8 cellular contexts compared by ENCODE assay signal in the genomic region with DNA sequence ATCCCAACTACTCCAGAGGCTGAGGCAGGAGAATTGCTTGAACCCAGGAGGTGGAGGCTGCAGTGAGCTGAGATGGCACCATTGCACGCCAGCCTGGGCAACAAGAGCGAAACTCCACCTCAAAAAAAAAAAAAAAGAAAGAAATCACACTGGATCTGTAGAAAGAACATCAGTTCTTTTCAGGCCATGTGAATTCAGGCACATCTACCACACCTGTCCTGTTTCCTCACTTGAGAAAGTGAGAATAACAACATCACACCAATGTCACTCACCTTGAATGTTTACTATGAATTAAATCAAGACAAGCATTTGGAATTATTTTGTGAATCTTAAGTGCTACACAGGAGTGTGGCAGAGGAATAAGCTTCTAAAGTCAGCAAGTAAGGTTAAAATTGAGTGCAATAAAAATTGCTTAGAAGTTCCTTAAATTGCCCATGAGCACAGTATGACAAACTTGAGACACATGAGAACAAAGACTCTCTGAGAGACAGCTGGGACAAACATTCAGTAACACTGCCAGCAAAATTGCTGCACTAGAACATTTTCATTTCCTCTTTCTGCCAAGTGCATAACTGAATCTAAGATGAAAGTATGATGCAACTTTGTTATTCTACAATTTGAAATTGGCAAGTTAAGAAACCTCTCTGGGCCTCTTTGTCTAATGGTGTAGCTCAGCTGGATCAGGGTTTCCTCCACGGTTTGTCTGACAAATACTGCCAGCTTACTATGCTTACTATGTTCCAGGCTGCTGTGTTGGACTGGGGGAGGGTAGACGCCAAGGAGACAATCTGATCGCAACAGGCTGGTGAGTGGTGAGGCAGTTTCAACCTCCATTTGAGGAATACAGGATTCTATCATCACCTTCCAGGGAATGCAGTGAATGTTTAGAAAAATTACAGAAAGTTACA. TPM values are rescaled to one million over a fixed set of nuclear protein-coding genes. Genes with fewer than 3 reads are reported as not detected.
DNase-seq lines count a peak whose midpoint lies in the region; ATAC-seq, FAIRE-seq and TF ChIP-seq lines count a peak whose summit lies in the region.

No MANE protein-coding gene starts in this region.

- ATAC-seq in CD8-positive, alpha-beta T cell: peak; percentile 38
- peak; percentile 39 for ATAC-seq in GM19328 (IDR thresholded peaks at IDR 0.05; ENCODE audit: unreplicated experiment)
- peak; percentile 68 for ATAC-seq in HG03378 (IDR thresholded peaks at IDR 0.05; ENCODE audit: unreplicated experiment)

- peak overlapping the region; percentile 84 for H3K27ac ChIP-seq in CD8-positive, alpha-beta T cell (ENCODE audit: low read depth, low read length)
- peak overlapping the region; percentile 96 for H3K27ac ChIP-seq in RWPE1
- H3K27ac ChIP-seq in astrocyte (ENCODE audit: low read depth, low read length): no peak overlapping the region

- intact Hi-C loops in CD8-positive, alpha-beta T cell (cut with DNase I, micrococcal nuclease): loop anchor here (2.0 to 10.0 kb wide), 9 partner anchors 26 to 1055 kb away; a partner anchor contains a TSS

- no peak overlapping the region for H2AFZ ChIP-seq in astrocyte (ENCODE audit: low read depth, low read length)

- H3K27me3 ChIP-seq in CD8-positive, alpha-beta T cell (ENCODE audit: insufficient read depth, low read length): no peaks in the 10 kb centered on the region
- no peaks in the 10 kb centered on the region for H3K27me3 ChIP-seq in astrocyte (ENCODE audit: insufficient read depth, low read length)

- H3K36me3 Mint-ChIP-seq in CD8-positive, alpha-beta T cell: peaks cover 10% of the 10 kb centered on the region
- H3K36me3 Mint-ChIP-seq in astrocyte (ENCODE audit: low read depth, unreplicated experiment) (peaks cover 2% of the 10 kb centered on the region), immature natural killer cell (no peaks in the 10 kb centered on the region)

- DNase-seq in CD8-positive, alpha-beta T cell: peak in 4 of 7 experiments; percentile 20 to 61 (median 48)
- DNase-seq in RWPE1 (ENCODE audit: low spot score): no peak
- peak; percentile 61 for DNase-seq in astrocyte (ENCODE audit: low read depth)
- peak; percentile 14 to 28 (median 14) for DNase-seq in immature natural killer cell
- peak; percentile 27 to 38 for DNase-seq in stimulated activated CD4-positive, alpha-beta T cell treated with anti-CD3 and anti-CD28 coated beads, Interleukin-15, amount 100 ng/mL, for 48 hours (ENCODE audit: low read depth in 2 of 2)
- DNase-seq in DMS153 (lab: John Stamatoyannopoulos, UW): no peak

- peaks cover 57% of the 10 kb centered on the region for H3K4me1 Mint-ChIP-seq in CD8-positive, alpha-beta T cell (ENCODE audit: low read depth)
- peaks cover 16% of the 10 kb centered on the region for H3K4me1 Mint-ChIP-seq in astrocyte (ENCODE audit: low read depth, unreplicated experiment)
- peaks cover 41 to 49% of the 10 kb centered on the region in 2 donors for H3K4me1 Mint-ChIP-seq in immature natural killer cell

- H3K9me3 Mint-ChIP-seq in CD8-positive, alpha-beta T cell: no peaks in the 10 kb centered on the region
- H3K9me3 Mint-ChIP-seq in astrocyte (ENCODE audit: unreplicated experiment) (peaks cover 2% of the 10 kb centered on the region), immature natural killer cell (no peaks in the 10 kb centered on the region)

- H3K4me2 ChIP-seq in astrocyte (ENCODE audit: low read length): peak overlapping the region; percentile 100

- CTCF ChIA-PET in CD8-positive, alpha-beta T cell (lab: Charles Lee): interaction anchor here (1.0 to 1.9 kb wide), 3 partner anchors 18 to 441 kb away, joined by 3 to 12 read pairs (median 5); no protein-coding TSS in a partner anchor
- CTCF ChIA-PET in RWPE1 (lab: Yijun Ruan, JAX): interaction anchor here (0.6 kb wide), 1 partner anchor 764 kb away, joined by 4 read pairs; no protein-coding TSS in a partner anchor

- peaks cover 55% of the 10 kb centered on the region for H3K4me1 ChIP-seq in CD8-positive, alpha-beta T cell (ENCODE audit: insufficient read depth, low read length)
- H3K4me1 ChIP-seq in astrocyte (ENCODE audit: insufficient read depth, low read length): peaks cover 19% of the 10 kb centered on the region

- H3K79me2 ChIP-seq in astrocyte (ENCODE audit: insufficient read depth, low read length): peaks cover 66% of the 10 kb centered on the region

- H3K36me3 ChIP-seq in CD8-positive, alpha-beta T cell (ENCODE audit: insufficient read depth, low read length): no peaks in the 10 kb centered on the region
- no peaks in the 10 kb centered on the region for H3K36me3 ChIP-seq in astrocyte (ENCODE audit: insufficient read depth, low read length)

- no peaks in the 10 kb centered on the region for H3K9me3 ChIP-seq in CD8-positive, alpha-beta T cell (ENCODE audit: low read length)
- H3K9me3 ChIP-seq in astrocyte (ENCODE audit: insufficient read depth, low read depth, low read length): no peaks in the 10 kb centered on the region

- peak overlapping the region; percentile 96 for H3K4me3 Mint-ChIP-seq in CD8-positive, alpha-beta T cell
- H3K4me3 Mint-ChIP-seq in astrocyte (ENCODE audit: unreplicated experiment) (peak overlapping the region; percentile 88), immature natural killer cell (peak overlapping the region; percentile 93 to 99 (median 98))

- no peaks in the 10 kb centered on the region for H3K27me3 Mint-ChIP-seq in CD8-positive, alpha-beta T cell (ENCODE audit: low read depth)
- no peaks in the 10 kb centered on the region for H3K27me3 Mint-ChIP-seq in astrocyte (ENCODE audit: low read depth, unreplicated experiment)
- peaks cover 10 to 15% (median 10%) of the 10 kb centered on the region in 3 donors for H3K27me3 Mint-ChIP-seq in immature natural killer cell (ENCODE audit: low read depth in 3 of 3)

- no peak for FAIRE-seq in astrocyte (lab: Jason Lieb, UNC)

- H3K9ac ChIP-seq in astrocyte (ENCODE audit: low read length): no peak overlapping the region

- TF ChIP-seq CTCF in CD8-positive, alpha-beta T cell (IDR thresholded peaks at IDR 0.05): no peak
- TF ChIP-seq CTCF in RWPE1 (conservative IDR thresholded peaks at IDR 0.05; ENCODE audit: low read depth) (no peak), astrocyte (IDR thresholded peaks at IDR 0.05; ENCODE audit: insufficient read depth, low read depth, low read length) (no peak)

- peak overlapping the region; percentile 73 for H3K4me3 ChIP-seq in CD8-positive, alpha-beta T cell (ENCODE audit: low read depth, low read length)
- peak overlapping the region; percentile 100 for H3K4me3 ChIP-seq in astrocyte (ENCODE audit: insufficient read depth, low read depth, low read length)

- H3K27ac Mint-ChIP-seq in CD8-positive, alpha-beta T cell: peak overlapping the region; percentile 99
- H3K27ac Mint-ChIP-seq in astrocyte (ENCODE audit: unreplicated experiment) (peak overlapping the region; percentile 95), immature natural killer cell (peak overlapping the region; percentile 89 to 97 (median 94))

- H4K20me1 ChIP-seq in astrocyte (ENCODE audit: insufficient read depth, low read length): peaks cover 22% of the 10 kb centered on the region

- POLR2A ChIA-PET in CD8-positive, alpha-beta T cell (lab: Charles Lee): interaction anchor here (0.6 to 3.1 kb wide), 8 partner anchors 18 to 381 kb away, joined by 3 to 17 read pairs (median 4); a partner anchor contains a TSS
- POLR2A ChIA-PET in RWPE1 (lab: Yijun Ruan, JAX; ENCODE audit: low non-redundant PET): no interaction called here

RNA-seq across cellular contexts. Expression of a gene that starts 1.9 kb away (rescaled TPM):
- 10 to 100 TPM; 17.0 to 17.4 TPM for total RNA-seq in CD8-positive, alpha-beta T cell
- 50.9 and 53.8 TPM in 2 replicates for total RNA-seq in astrocyte
- 1 to 10 TPM; 4.9 to 6.3 (median 5.2) TPM for polyA plus RNA-seq in immature natural killer cell

Comparison
In these comparisons a context has a peak if more than half of its experiments do, and no peak if none do; other contexts are left out.
1. DNase-seq: peak in CD8-positive, alpha-beta T cell (4 of 7), astrocyte (single experiment), immature natural killer cell (3 of 3) and stimulated activated CD4-positive, alpha-beta T cell treated with anti-CD3 and anti-CD28 coated beads, Interleukin-15, amount 100 ng/mL, for 48 hours (2 of 2); none in RWPE1 (single experiment) and DMS153 (single experiment).
2. Peak in every context shown above with its lines, with median percentiles within 50 percentile points of each other: ATAC-seq, H3K27ac Mint-ChIP-seq and H3K4me3 Mint-ChIP-seq.